In the genomic region with DNA sequence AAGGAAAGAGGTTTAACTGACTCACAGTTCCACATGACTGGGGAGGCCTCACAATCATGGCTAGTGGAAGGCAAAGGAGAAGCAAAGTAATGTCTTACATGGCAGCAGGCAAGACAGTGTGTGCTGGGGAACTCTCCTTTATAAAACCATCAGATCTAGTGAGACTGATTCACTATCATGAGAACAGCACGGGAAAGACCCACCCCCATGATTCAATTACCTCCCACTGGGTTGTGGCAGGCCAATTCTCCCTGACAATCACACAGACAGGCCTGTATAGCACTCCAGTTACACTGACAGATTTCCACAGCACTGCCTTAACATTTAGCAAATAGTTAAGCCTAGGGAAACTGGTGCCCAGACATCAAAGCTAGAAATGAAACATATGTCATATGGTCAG, we compare ENCODE assay signal across 28 cellular contexts. TPM values are rescaled to one million over a fixed set of nuclear protein-coding genes. Genes with fewer than 3 reads are reported as not detected.
DNase-seq lines count a peak whose midpoint lies in the region; ATAC-seq, FAIRE-seq and TF ChIP-seq lines count a peak whose summit lies in the region.
"Had no signal": no experiment of that assay in that cellular context is flagged by ENCODE, and none has a peak within 500 bp of the region (broad histone marks: within the 10 kb centered on the region; RNA-seq: fewer than 3 reads in every experiment).

No MANE protein-coding gene starts in this region.

- no peak for TF ChIP-seq RAD21 in GM12878 (IDR thresholded peaks at IDR 0.05; ENCODE audit: insufficient read depth, low read depth, low read length)

- no peaks in the 10 kb centered on the region for H3K4me1 Mint-ChIP-seq in MCF 10A (ENCODE audit: insufficient read depth, unreplicated experiment)
- H3K4me1 Mint-ChIP-seq in immature natural killer cell = no peaks in the 10 kb centered on the region
- H3K4me1 Mint-ChIP-seq: CD14-positive monocyte had no signal

- TF ChIP-seq POLR2A in GM12878 (IDR thresholded peaks at IDR 0.05; ENCODE audit: low read depth, low read length) = no peak
- TF ChIP-seq POLR2A in testis (IDR thresholded peaks at IDR 0.05) = no peak

- intact Hi-C loops in mammary epithelial cell (cut with micrococcal nuclease) (no loop called here), MCF 10A (cut with micrococcal nuclease) (no loop called here), GM12878 (cut with micrococcal nuclease; ENCODE audit: unreplicated experiment) (no loop called here), testis (cut with DNase I; ENCODE audit: low total_unique reads) (no loop called here)

- WGBS in mammary epithelial cell (ENCODE audit: low coverage, missing lambda C conversion rate) = 86% methylated on average over 1 of the region's 1 CpG
- 39% methylated on average over 1 of the region's 1 CpG for WGBS in GM12878 (ENCODE audit: insufficient coverage, insufficient replicate concordance, low lambda C conversion rate, missing lambda C conversion rate)
- 33 to 62% methylated on average over 1 of the region's 1 CpG for WGBS in testis, 2 donors

- RAD21 ChIA-PET in GM12878 (lab: Charles Lee; ENCODE audit: unreplicated experiment) = no interaction called here

- DNase-seq in mammary epithelial cell (no peak), MCF 10A (ENCODE audit: unreplicated experiment) (no peak), GM12878 (ENCODE audit: low read depth, low spot score) (no peak), foreskin melanocyte (peak; percentile 43), testis (no peak), immature natural killer cell (no peak), NCI-H1436 treated with DMSO at 0.1 percent for 48 hours (lab: John Stamatoyannopoulos, UW) (no peak), globus pallidus (ENCODE audit: low spot score) (no peak)
- DNase-seq: 8988T, ACHN, BE2C, Calu3, DND-41, GOT3, HFFc6, IMR-90, KG1, NCI-H1048, NCI-H1417, NCI-H1694 treated with DMSO at 0.1 percent for 48 hours, NCI-H2081, NCI-H2227 treated with DMSO at 0.1 percent for 48 hours, NCI-H526 treated with DMSO at 0.1 percent for 48 hours, PC-9, SJCRH30 had no signal

- no peak overlapping the region for H3K27ac ChIP-seq in mammary epithelial cell (ENCODE audit: insufficient read depth, low read depth, low read length)
- H3K27ac ChIP-seq in GM12878 (ENCODE audit: control insufficient read depth, insufficient read depth) = no peak overlapping the region
- peak overlapping the region; percentile 15 to 49 for H3K27ac ChIP-seq in testis
- H3K27ac ChIP-seq: PC-9, SJCRH30 had no signal

- H3K4me3 Mint-ChIP-seq in MCF 10A (ENCODE audit: unreplicated experiment) = no peak overlapping the region
- no peak overlapping the region for H3K4me3 Mint-ChIP-seq in immature natural killer cell
- H3K4me3 Mint-ChIP-seq: CD14-positive monocyte, HFFc6 had no signal

- no peaks in the 10 kb centered on the region for H4K20me1 ChIP-seq in mammary epithelial cell (ENCODE audit: insufficient read depth, low read length)
- H4K20me1 ChIP-seq in GM12878 (ENCODE audit: control insufficient read depth, insufficient read depth) = no peaks in the 10 kb centered on the region

- H3K27me3 ChIP-seq in mammary epithelial cell (ENCODE audit: insufficient read depth, low read length) (no peaks in the 10 kb centered on the region), GM12878 (replicated peaks in 1 of 2; ENCODE audit: control insufficient read depth in 2 of 2, insufficient read depth in 2 of 2, low read length in 1 of 2) (no peaks in the 10 kb centered on the region), testis (no peaks in the 10 kb centered on the region)
- H3K27me3 ChIP-seq: BE2C, SJCRH30 had no signal

- H3K79me2 ChIP-seq in mammary epithelial cell (ENCODE audit: insufficient read depth, low read length) (no peaks in the 10 kb centered on the region), GM12878 (ENCODE audit: control insufficient read depth, insufficient read depth, low read length) (peaks cover 2% of the 10 kb centered on the region; the same call in 1 of the 2 replicates)

- H3K9me3 Mint-ChIP-seq in MCF 10A (ENCODE audit: unreplicated experiment) = no peaks in the 10 kb centered on the region
- H3K9me3 Mint-ChIP-seq in immature natural killer cell = no peaks in the 10 kb centered on the region
- H3K9me3 Mint-ChIP-seq: HFFc6 had no signal

- H2AFZ ChIP-seq in mammary epithelial cell (ENCODE audit: low read depth, low read length) (peak overlapping the region; percentile 10), GM12878 (ENCODE audit: control insufficient read depth, low read depth, low read length) (no peak overlapping the region)
- H2AFZ ChIP-seq: PC-9 had no signal

- no peak for FAIRE-seq in GM12878 (lab: Jason Lieb, UNC)

- no peak for TF ChIP-seq EP300 in GM12878 (IDR thresholded peaks at IDR 0.05; ENCODE audit: borderline replicate concordance in 1 of 2, control insufficient read depth in 1 of 2, low read depth in 2 of 2, low read length in 2 of 2)

- SMC1A ChIA-PET in GM12878 (lab: Charles Lee; ENCODE audit: uncharacterized antibody, unreplicated experiment) = interaction anchor here (0.6 to 1.4 kb wide), 5 partner anchors 9 to 950 kb away, joined by 3 to 5 read pairs (median 4); a partner anchor contains a TSS

- POLR2A ChIA-PET in MCF 10A (lab: Yijun Ruan, JAX) = no interaction called here
- POLR2A ChIA-PET in GM12878 (lab: Charles Lee) = interaction anchor here (0.7 kb wide), 1 partner anchor 19 kb away, joined by 3 read pairs; no protein-coding TSS in a partner anchor

- CTCF ChIA-PET in mammary epithelial cell (lab: Charles Lee; ENCODE audit: low non-redundant PET) (no interaction called here), MCF 10A (lab: Yijun Ruan, JAX) (interaction anchor here (0.6 to 2.2 kb wide), 4 partner anchors 10 to 87 kb away, joined by 3 to 11 read pairs (median 3); a partner anchor contains a TSS), GM12878 (lab: Yijun Ruan, JAX) (interaction anchor here (1.2 to 2.7 kb wide), 2 partner anchors 9 to 10 kb away, joined by 4 to 8 read pairs; a partner anchor contains a TSS)

- H3K9me3 ChIP-seq in mammary epithelial cell (replicated peaks; ENCODE audit: insufficient read depth, low read length) (no peaks in the 10 kb centered on the region), GM12878 (replicated peaks; ENCODE audit: control insufficient read depth, insufficient read depth, low read length) (peaks cover 2% of the 10 kb centered on the region; the same call in 1 of the 3 replicates), testis (no peaks in the 10 kb centered on the region)
- H3K9me3 ChIP-seq: BE2C, SJCRH30 had no signal

- H3K36me3 ChIP-seq in mammary epithelial cell (ENCODE audit: insufficient read depth, low read length) = no peaks in the 10 kb centered on the region
- H3K36me3 ChIP-seq in GM12878 (ENCODE audit: control insufficient read depth in 2 of 2, insufficient read depth in 2 of 2, low read length in 1 of 2) = peaks cover 0 to 7% of the 10 kb centered on the region in 2 experiments; a peak in 2 of 4 replicates
- no peaks in the 10 kb centered on the region for H3K36me3 ChIP-seq in testis (ENCODE audit: low read depth, missing control alignments)
- H3K36me3 ChIP-seq: BE2C, SJCRH30 had no signal

- H3K27me3 Mint-ChIP-seq in MCF 10A (ENCODE audit: insufficient read depth, unreplicated experiment) (no peaks in the 10 kb centered on the region), immature natural killer cell (ENCODE audit: low read depth in 3 of 3) (no peaks in the 10 kb centered on the region)

- dilution Hi-C loops in mammary epithelial cell (cut with HindIII; ENCODE audit: low sequenced_read_pairs) = no loop called here

- no peaks in the 10 kb centered on the region for H3K36me3 Mint-ChIP-seq in MCF 10A (ENCODE audit: insufficient read depth, unreplicated experiment)
- peaks cover 8 to 12% (median 9%) of the 10 kb centered on the region in 3 donors for H3K36me3 Mint-ChIP-seq in immature natural killer cell

- H3K4me2 ChIP-seq in mammary epithelial cell (ENCODE audit: insufficient read depth, low read depth, low read length) = no peak overlapping the region
- no peak overlapping the region for H3K4me2 ChIP-seq in GM12878 (ENCODE audit: control insufficient read depth, insufficient read depth)
- H3K4me2 ChIP-seq: PC-9 had no signal

- H3K9ac ChIP-seq in mammary epithelial cell (ENCODE audit: insufficient read depth, low read length) = no peak overlapping the region
- H3K9ac ChIP-seq in GM12878 (ENCODE audit: control insufficient read depth, insufficient read depth, low read length) = no peak overlapping the region

- no peak for TF ChIP-seq CTCF in mammary epithelial cell (conservative IDR thresholded peaks at IDR 0.05 in 1 of 2, IDR thresholded peaks at IDR 0.05 in 1 of 2; ENCODE audit: extremely low read depth in 1 of 2, insufficient read depth in 1 of 2, low read depth in 1 of 2, low read length in 2 of 2)
- TF ChIP-seq CTCF in MCF 10A (IDR thresholded peaks at IDR 0.05; ENCODE audit: unreplicated experiment) = no peak
- TF ChIP-seq CTCF in GM12878 (IDR thresholded peaks at IDR 0.05 in 2 of 3, conservative IDR thresholded peaks at IDR 0.05 in 1 of 3; ENCODE audit: control insufficient read depth in 2 of 3, extremely low read depth in 1 of 3, insufficient read depth in 1 of 3, low read depth in 3 of 3, low read length in 3 of 3) = no peak
- TF ChIP-seq CTCF in testis (IDR thresholded peaks at IDR 0.05) = no peak

- peak; percentile 30 for ATAC-seq in GM12878
- ATAC-seq: Right ventricle myocardium inferior had no signal

- H3K4me1 ChIP-seq in mammary epithelial cell (ENCODE audit: insufficient read depth, low read length) (peaks cover 18% of the 10 kb centered on the region), GM12878 (ENCODE audit: control insufficient read depth, insufficient read depth, low read length) (no peaks in the 10 kb centered on the region), testis (peaks cover 18% of the 10 kb centered on the region)
- H3K4me1 ChIP-seq: BE2C, SJCRH30 had no signal

- H3K4me3 ChIP-seq in mammary epithelial cell (replicated peaks in 1 of 3; ENCODE audit: insufficient read depth in 1 of 3, low read depth in 2 of 3, low read length in 3 of 3) = no peak overlapping the region
- no peak overlapping the region for H3K4me3 ChIP-seq in GM12878
- no peak overlapping the region for H3K4me3 ChIP-seq in testis
- H3K4me3 ChIP-seq: HAP-1, PC-9, SJCRH30 had no signal

- in situ Hi-C loops in mammary epithelial cell (cut with MboI; ENCODE audit: low sequenced_read_pairs in 2 of 2) (no loop called here), GM12878 (cut with MboI) (no loop called here)

- BruUV-seq in mammary epithelial cell (replicated peaks; lab: Mats Ljungman, UMichigan) (no TSS peak), MCF 10A (replicated peaks; lab: Mats Ljungman, UMichigan) (no TSS peak), GM12878 (replicated peaks; lab: Mats Ljungman, UMichigan) (no TSS peak)

- H3K27ac Mint-ChIP-seq in MCF 10A (ENCODE audit: low read depth, unreplicated experiment) (no peak overlapping the region), immature natural killer cell (no peak overlapping the region)
- H3K27ac Mint-ChIP-seq: CD14-positive monocyte, HFFc6 had no signal

RNA-seq across cellular contexts. Expression of a gene that starts 9.6 kb away (rescaled TPM):
- 1 to 10 TPM in 1 of 2 donors, under 1 TPM in 1; 0.67 to 1.1 TPM for total RNA-seq in mammary epithelial cell
- 0.99 TPM for polyA plus RNA-seq in mammary epithelial cell
- polyA minus RNA-seq in mammary epithelial cell = 0.83 TPM
- 0.54 and 0.63 TPM in 2 replicates for total RNA-seq in MCF 10A (2022)
- total RNA-seq in GM12878 (2013; cell fraction: nucleolus; rRNA removed) = 30.6 and 33.0 TPM in 2 replicates
- 25.5 and 33.6 TPM in 2 replicates for total RNA-seq in GM12878 (2014; rRNA removed)
- total RNA-seq in GM12878 (2014; rRNA removed; fragmentation: Illumina TruSeq; extraction: Trizol) = 32.6 and 34.7 TPM in 2 replicates
- total RNA-seq in GM12878 (2021) = 20.0 and 22.5 TPM in 2 replicates
- polyA plus RNA-seq in GM12878 (2011; ENCODE audit: low read depth) = 10.3 TPM
- polyA plus RNA-seq in GM12878 (2011; rRNA removed) = 60.7 and 110 TPM in 2 replicates
- 21.4 and 22.0 TPM in 2 replicates for polyA plus RNA-seq in GM12878 (2011; cell fraction: cytosol; rRNA removed)
- 37.7 and 40.5 TPM in 2 replicates for polyA plus RNA-seq in GM12878 (2011; cell fraction: nucleus; rRNA removed)
- 15.9 and 20.5 TPM in 2 replicates for polyA plus RNA-seq in GM12878 (2012)
- polyA plus RNA-seq in GM12878 (2014; fragmentation: Illumina TruSeq; extraction: Trizol) = 28.6 and 38.1 TPM in 2 replicates
- 10 to 100 TPM; 12.5 to 18.6 TPM for polyA plus RNA-seq in GM12878 (2014; fragmentation: Nextera tagmentation; extraction: Ambion mirVana)
- 14.7 and 19.2 TPM in 2 replicates for polyA plus RNA-seq in GM12878 (2014; rRNA removed)
- 10 to 100 TPM; 24.7 to 27.9 TPM for polyA plus RNA-seq in GM12878 (2016; fragmentation: Nextera tagmentation; extraction: Ambion mirVana)
- 52.0 and 56.8 TPM in 2 replicates for polyA minus RNA-seq in GM12878 (2011; rRNA and poly(A)+ RNA removed)
- 18.5 and 23.0 TPM in 2 replicates for polyA minus RNA-seq in GM12878 (2011; cell fraction: cytosol; rRNA and poly(A)+ RNA removed)
- polyA minus RNA-seq in GM12878 (2011; cell fraction: nucleus; rRNA and poly(A)+ RNA removed) = 24.9 and 38.4 TPM in 2 replicates
- total RNA-seq in testis = 100 to 1,000 TPM; 111 to 127 TPM
- polyA plus RNA-seq in testis (ENCODE audit: insufficient read depth, low read depth, low replicate concordance) = 72.6 TPM
- polyA plus RNA-seq in immature natural killer cell = 10 to 100 TPM in 2 of 3 donors, 1 to 10 TPM in 1; 9.2 to 12.1 (median 12.1) TPM
- polyA plus RNA-seq: IMR-90 had no signal

Comparison
In these comparisons a context has a peak if more than half of its experiments do, and no peak if none do; other contexts are left out.
1. H3K27ac ChIP-seq: peak in testis (2 of 2); none in mammary epithelial cell (single experiment) and GM12878 (single experiment).
2. RNA of a gene that starts 9.6 kb away (total RNA-seq): 111 to 127 TPM in testis and 20.0 to 34.7 TPM in GM12878; 0.67 to 1.1 TPM in mammary epithelial cell and 0.54 to 0.63 TPM in MCF 10A; every median in the first group is over 10 times any median in the second.